ENCODE assay signal across 8 cellular contexts in genomic region chr1:37634554-37635308, GRCh38. TPM values are rescaled to one million over a fixed set of nuclear protein-coding genes. Genes with fewer than 3 reads are reported as not detected.
A peak's percentile ranks its signal among the peaks of the same experiment; 100 is the strongest.
DNase-seq lines count a peak whose midpoint lies in the region; ATAC-seq and TF ChIP-seq lines count a peak whose summit lies in the region.

Gene RSPO1, minus strand, starts transcription at chr1:37634892. Its CDS starts 5,231 bp downstream, at chr1:37629661.

- H2AFZ ChIP-seq in GM23248: peak within 1 kb of the TSS; percentile 53
- H2AFZ ChIP-seq in osteoblast (ENCODE audit: low read length): no peak within 1 kb of the TSS

- H3K9me3 Mint-ChIP-seq in activated CD4-positive, alpha-beta memory T cell treated with anti-CD3 and anti-CD28 coated beads for 36 hours: no peaks in the 10 kb centered on the region

- WGBS in GM23248 (ENCODE audit: low coverage in 1 of 2, low lambda C conversion rate in 2 of 2, missing lambda C conversion rate in 2 of 2), 2 experiments: 5 to 7% methylated on average over 53 to 56 of the region's 72 CpGs

- ATAC-seq in SK-N-SH treated with all-trans-retinoic acid at 6 μM for 48 hours (peak; percentile 68), gastrocnemius medialis (no peak)

- no peak within 1 kb of the TSS for H3K9ac ChIP-seq in GM23248

- H3K9me3 ChIP-seq in GM23248 (ENCODE audit: low read depth) (no peaks in the 10 kb centered on the region), gastrocnemius medialis (no peaks in the 10 kb centered on the region), osteoblast (ENCODE audit: low read depth, low read length) (no peaks in the 10 kb centered on the region)

- no peaks in the 10 kb centered on the region for H3K9me2 ChIP-seq in GM23248 (ENCODE audit: insufficient read depth)

- H4K20me1 ChIP-seq in GM23248 (ENCODE audit: insufficient read depth) (no peaks in the 10 kb centered on the region), osteoblast (ENCODE audit: insufficient read depth, low read length) (no peaks in the 10 kb centered on the region)

- POLR2A ChIA-PET in activated CD4-positive, alpha-beta memory T cell treated with anti-CD3 and anti-CD28 coated beads for 36 hours (lab: Charles Lee): no interaction called here

- H3K4me3 ChIP-seq in GM23248: peak within 1 kb of the TSS; percentile 67
- H3K4me3 ChIP-seq in gastrocnemius medialis: peak within 1 kb of the TSS in 3 of 4 donors; percentile 17 to 31 (median 25)
- no peak within 1 kb of the TSS for H3K4me3 ChIP-seq in osteoblast (ENCODE audit: insufficient read depth, low read length)

- H3K27ac ChIP-seq in GM23248 (no peak within 1 kb of the TSS), gastrocnemius medialis (no peak within 1 kb of the TSS), osteoblast (ENCODE audit: low read depth, low read length) (no peak within 1 kb of the TSS)

- H3K4me1 Mint-ChIP-seq in activated CD4-positive, alpha-beta memory T cell treated with anti-CD3 and anti-CD28 coated beads for 36 hours (ENCODE audit: low read depth): peaks cover 13% of the 10 kb centered on the region

- CTCF ChIA-PET in activated CD4-positive, alpha-beta memory T cell treated with anti-CD3 and anti-CD28 coated beads for 36 hours (lab: Charles Lee): interaction anchor here (0.8 kb wide), 1 partner anchor 1002 kb away, joined by 3 read pairs; no protein-coding TSS in a partner anchor

- H3K79me2 ChIP-seq in GM23248 (ENCODE audit: insufficient read depth) (no peaks in the 10 kb centered on the region), osteoblast (ENCODE audit: insufficient read depth, low read length) (no peaks in the 10 kb centered on the region)

- TF ChIP-seq POLR2A in gastrocnemius medialis (IDR thresholded peaks at IDR 0.05): no peak

- peaks cover 67% of the 10 kb centered on the region for H3K27me3 Mint-ChIP-seq in activated CD4-positive, alpha-beta memory T cell treated with anti-CD3 and anti-CD28 coated beads for 36 hours

- H3K4me3 Mint-ChIP-seq in activated CD4-positive, alpha-beta memory T cell treated with anti-CD3 and anti-CD28 coated beads for 36 hours: no peak within 1 kb of the TSS

- H3K36me3 Mint-ChIP-seq in activated CD4-positive, alpha-beta memory T cell treated with anti-CD3 and anti-CD28 coated beads for 36 hours: no peaks in the 10 kb centered on the region

- H3K27me3 ChIP-seq in GM23248 (replicated peaks; ENCODE audit: insufficient read depth): peaks cover 66% of the 10 kb centered on the region
- peaks cover 77 to 85% (median 79%) of the 10 kb centered on the region in 3 donors for H3K27me3 ChIP-seq in gastrocnemius medialis
- H3K27me3 ChIP-seq in osteoblast (ENCODE audit: insufficient read depth, low read length): peaks cover 64% of the 10 kb centered on the region

- intact Hi-C loops in gastrocnemius medialis (cut with DNase I; ENCODE audit: low total_unique reads): no loop called here
- intact Hi-C loops in activated CD4-positive, alpha-beta memory T cell treated with anti-CD3 and anti-CD28 coated beads for 36 hours (cut with micrococcal nuclease): no loop called here

- no peaks in the 10 kb centered on the region for H3K36me3 ChIP-seq in GM23248 (ENCODE audit: low read depth)
- no peaks in the 10 kb centered on the region for H3K36me3 ChIP-seq in gastrocnemius medialis
- no peaks in the 10 kb centered on the region for H3K36me3 ChIP-seq in osteoblast (ENCODE audit: insufficient read depth, low read length)

- DNase-seq in GM23248 (peak; percentile 64), glomerular visceral epithelial cell (ENCODE audit: extremely low spot score) (peak; percentile 29), gastrocnemius medialis (no peak), globus pallidus (ENCODE audit: low spot score) (no peak), osteoblast (ENCODE audit: insufficient read length, low spot score, missing footprints) (no peak), RPMI8226 (no peak)
- DNase-seq in activated CD4-positive, alpha-beta memory T cell treated with anti-CD3 and anti-CD28 coated beads for 36 hours: no peak

- no peak within 1 kb of the TSS for H3K27ac Mint-ChIP-seq in activated CD4-positive, alpha-beta memory T cell treated with anti-CD3 and anti-CD28 coated beads for 36 hours

- TF ChIP-seq CTCF in gastrocnemius medialis (IDR thresholded peaks at IDR 0.05 in 4 of 5, conservative IDR thresholded peaks at IDR 0.05 in 1 of 5): no peak
- TF ChIP-seq CTCF in osteoblast (IDR thresholded peaks at IDR 0.05; ENCODE audit: extremely low read depth, low read depth, low read length): no peak

- H3F3A ChIP-seq in GM23248 (ENCODE audit: insufficient read depth): no peaks in the 10 kb centered on the region

- peak within 1 kb of the TSS; percentile 11 for H3K4me2 ChIP-seq in GM23248 (ENCODE audit: unreplicated experiment)
- H3K4me2 ChIP-seq in osteoblast (ENCODE audit: insufficient read depth, low read length): no peak within 1 kb of the TSS

- in situ Hi-C loops in GM23248 (cut with MboI): no loop called here
- in situ Hi-C loops in gastrocnemius medialis (cut with MboI; ENCODE audit: low sequenced_read_pairs in 4 of 4): no loop called here

- no peaks in the 10 kb centered on the region for H3K4me1 ChIP-seq in GM23248 (ENCODE audit: insufficient read depth)
- no peaks in the 10 kb centered on the region for H3K4me1 ChIP-seq in gastrocnemius medialis
- H3K4me1 ChIP-seq in osteoblast (ENCODE audit: insufficient read depth, low read length): no peaks in the 10 kb centered on the region

TF ChIP-seq in SK-N-SH treated with all-trans-retinoic acid at 6 μM for 48 hours, 23 proteins besides CTCF, POLR2A, EP300 and RAD21:
- no peak for TF ChIP-seq GLIS3 (CRISPR knock-in tag; IDR thresholded peaks at IDR 0.05)
- no peak for TF ChIP-seq TOX (CRISPR knock-in tag; IDR thresholded peaks at IDR 0.05; ENCODE audit: borderline replicate concordance)
- no peak for TF ChIP-seq ZC3H10 (CRISPR knock-in tag; IDR thresholded peaks at IDR 0.05)
- no peak for TF ChIP-seq BACH2 (CRISPR knock-in tag; IDR thresholded peaks at IDR 0.05; ENCODE audit: borderline replicate concordance)
- no peak for TF ChIP-seq TCF4 (CRISPR knock-in tag; IDR thresholded peaks at IDR 0.05; ENCODE audit: borderline replicate concordance)
- no peak for TF ChIP-seq CREB5 (CRISPR knock-in tag; IDR thresholded peaks at IDR 0.05; ENCODE audit: low read depth)
- no peak for TF ChIP-seq ZFP30 (CRISPR knock-in tag; IDR thresholded peaks at IDR 0.05)
- TF ChIP-seq CSRNP3 (CRISPR knock-in tag; IDR thresholded peaks at IDR 0.05): no peak
- TF ChIP-seq TSHZ2 (CRISPR knock-in tag; IDR thresholded peaks at IDR 0.05): no peak
- no peak for TF ChIP-seq PPARA (CRISPR knock-in tag; IDR thresholded peaks at IDR 0.05; ENCODE audit: borderline replicate concordance)
- no peak for TF ChIP-seq RARB (CRISPR knock-in tag; IDR thresholded peaks at IDR 0.05)

RNA-seq across cellular contexts. Expression of gene RSPO1, which starts in this region (rescaled TPM):
- total RNA-seq in GM23248 (2014; rRNA removed; shearing (Covaris generic)): 0.22 TPM in 1 of 2 replicates, not detected in the other
- polyA plus RNA-seq in GM23248 (2016; fragmentation: Nextera tagmentation; extraction: Ambion mirVana): not detected in 2 replicates
- total RNA-seq in gastrocnemius medialis (under 1 TPM in 1 of 4 donors, not detected in 3; 0.53 TPM), osteoblast (0.36 TPM in 1 of 2 replicates, not detected in the other)
- total RNA-seq in activated CD4-positive, alpha-beta memory T cell treated with anti-CD3 and anti-CD28 coated beads for 36 hours: not detected

Comparison
In these comparisons a context has a peak if more than half of its experiments do, and no peak if none do; other contexts are left out.
1. Peak in DNase-seq, H3K4me3 ChIP-seq and H3K4me2 ChIP-seq in GM23248; RNA of the gene not detected or under 1 TPM.